Comparison of ENCODE assay signal across 19 cellular contexts in genomic region chr4:24853142-24853541, GRCh38. TPM values are rescaled to one million over a fixed set of nuclear protein-coding genes. Genes with fewer than 3 reads are reported as not detected.
DNase-seq lines count a peak whose midpoint lies in the region; ATAC-seq and TF ChIP-seq lines count a peak whose summit lies in the region.
"Had no signal": no experiment of that assay in that cellular context is flagged by ENCODE, and none has a peak within 500 bp of the region (broad histone marks: within the 10 kb centered on the region; RNA-seq: fewer than 3 reads in every experiment).

No MANE protein-coding gene starts in this region.

- TF ChIP-seq POLR2A in esophagus squamous epithelium (IDR thresholded peaks at IDR 0.05) = no peak

- H3K9me2 ChIP-seq in GM23248 (ENCODE audit: insufficient read depth) = no peaks in the 10 kb centered on the region

- H3K79me2 ChIP-seq in GM23248 (ENCODE audit: insufficient read depth) = no peaks in the 10 kb centered on the region

- no peaks in the 10 kb centered on the region for H4K20me1 ChIP-seq in GM23248 (ENCODE audit: insufficient read depth)

- H3K4me1 ChIP-seq in GM23248 (ENCODE audit: insufficient read depth) (peaks cover 48% of the 10 kb centered on the region), esophagus squamous epithelium (peaks cover 0 to 59% (median 24%) of the 10 kb centered on the region in 3 donors), SJCRH30 (peaks cover 3% of the 10 kb centered on the region; the same call in 1 of the 2 replicates)
- H3K4me1 ChIP-seq: breast epithelium had no signal

- H2AFZ ChIP-seq in GM23248 = no peak overlapping the region

- no peak for ATAC-seq in HG03097 (IDR thresholded peaks at IDR 0.05; ENCODE audit: low FRiP score, unreplicated experiment)
- ATAC-seq: Panc1, right cardiac atrium had no signal

- H3K27me3 ChIP-seq in GM23248 (replicated peaks; ENCODE audit: insufficient read depth) (no peaks in the 10 kb centered on the region), esophagus squamous epithelium (no peaks in the 10 kb centered on the region), SJCRH30 (no peaks in the 10 kb centered on the region)
- H3K27me3 ChIP-seq: breast epithelium had no signal

- no peak overlapping the region for H3K9ac ChIP-seq in GM23248

- H3K4me3 ChIP-seq in GM23248 = no peak overlapping the region
- no peak overlapping the region for H3K4me3 ChIP-seq in esophagus squamous epithelium
- H3K4me3 ChIP-seq in SJCRH30 = no peak overlapping the region
- H3K4me3 ChIP-seq: breast epithelium had no signal

- H3K27ac ChIP-seq in GM23248 (no peak overlapping the region), esophagus squamous epithelium (peak overlapping the region in 3 of 4 donors; percentile 20 to 62 (median 30)), SJCRH30 (no peak overlapping the region)
- H3K27ac ChIP-seq: breast epithelium had no signal

- in situ Hi-C loops in GM23248 (cut with MboI) = no loop called here

- H3K9me3 ChIP-seq in GM23248 (ENCODE audit: low read depth) (no peaks in the 10 kb centered on the region), esophagus squamous epithelium (no peaks in the 10 kb centered on the region), SJCRH30 (replicated peaks) (no peaks in the 10 kb centered on the region)
- H3K9me3 ChIP-seq: breast epithelium had no signal

- no peak for DNase-seq in GM23248
- DNase-seq in RPMI7951 (ENCODE audit: low read depth) = peak; percentile 43
- no peak for DNase-seq in esophagus squamous epithelium (lab: John Stamatoyannopoulos, UW)
- peak; percentile 26 for DNase-seq in pulmonary artery endothelial cell (ENCODE audit: low read depth, low spot score)
- DNase-seq in SJCRH30 = no peak
- no peak for DNase-seq in NCI-H345 (lab: John Stamatoyannopoulos, UW)
- DNase-seq in GM19238 (ENCODE audit: insufficient read length, low spot score) = no peak
- DNase-seq: activated CD4-positive, alpha-beta T cell treated with anti-CD3 and anti-CD28 coated beads for 48 hours; activated naive CD4-positive, alpha-beta T cell treated with anti-CD3 and anti-CD28 coated beads for 36 hours; COR-L47; hippocampal formation; kidney; NCI-H2107; NCI-H748 treated with DMSO at 0.1 percent for 48 hours; nephron progenitor cell; right cardiac atrium had no signal

- H3K36me3 ChIP-seq in GM23248 (ENCODE audit: low read depth) (no peaks in the 10 kb centered on the region), esophagus squamous epithelium (no peaks in the 10 kb centered on the region), SJCRH30 (no peaks in the 10 kb centered on the region)
- H3K36me3 ChIP-seq: breast epithelium had no signal

- 86 to 91% methylated on average over 5 of the region's 5 CpGs for WGBS in GM23248 (ENCODE audit: low coverage in 1 of 2, low lambda C conversion rate in 2 of 2, missing lambda C conversion rate in 2 of 2), 2 experiments
- 76 to 77% methylated on average over 5 of the region's 5 CpGs for WGBS in esophagus squamous epithelium, 2 donors

- peak overlapping the region; percentile 62 for H3K4me2 ChIP-seq in GM23248 (ENCODE audit: unreplicated experiment)

- H3F3A ChIP-seq in GM23248 (ENCODE audit: insufficient read depth) = peaks cover 41% of the 10 kb centered on the region

- TF ChIP-seq CTCF in esophagus squamous epithelium (IDR thresholded peaks at IDR 0.05) = no peak

- intact Hi-C loops in esophagus squamous epithelium (cut with DNase I) = no loop called here

RNA-seq across cellular contexts. Expression of gene SOD3, which starts 57.8 kb away (rescaled TPM):
- 3.8 and 8.2 TPM in 2 replicates for total RNA-seq in GM23248 (2014; rRNA removed; shearing (Covaris generic))
- 9.2 and 10.1 TPM in 2 replicates for polyA plus RNA-seq in GM23248 (2016; fragmentation: Nextera tagmentation; extraction: Ambion mirVana)
- 1.2 and 1.9 TPM in 2 replicates for total RNA-seq in RPMI7951 (2014; rRNA removed; shearing (Covaris generic))
- total RNA-seq in esophagus squamous epithelium (100 to 1,000 TPM in 1 of 4 donors, 10 to 100 TPM in 2, 1 to 10 TPM in 1; 5.0 to 120 (median 25.2) TPM), pulmonary artery endothelial cell (not detected in 2 replicates)
- total RNA-seq in SJCRH30 (2014; rRNA removed; shearing (Covaris generic)) = not detected in 2 replicates
- total RNA-seq: activated naive CD4-positive, alpha-beta T cell treated with anti-CD3 and anti-CD28 coated beads for 36 hours had no signal

RNA-seq across cellular contexts. Expression of gene CCDC149, which starts 59.7 kb away (rescaled TPM):
- total RNA-seq in GM23248 (2014; rRNA removed; shearing (Covaris generic)) = 5.8 and 6.1 TPM in 2 replicates
- 8.3 and 9.7 TPM in 2 replicates for polyA plus RNA-seq in GM23248 (2016; fragmentation: Nextera tagmentation; extraction: Ambion mirVana)
- 4.1 and 4.3 TPM in 2 replicates for total RNA-seq in RPMI7951 (2014; rRNA removed; shearing (Covaris generic))
- total RNA-seq in esophagus squamous epithelium (10 to 100 TPM in 1 of 4 donors, 1 to 10 TPM in 2, under 1 TPM in 1; 0.91 to 13.9 (median 5.7) TPM), pulmonary artery endothelial cell (6.8 and 11.1 TPM in 2 replicates)
- total RNA-seq in SJCRH30 (2014; rRNA removed; shearing (Covaris generic)) = 0.91 and 1.1 TPM in 2 replicates
- total RNA-seq: activated naive CD4-positive, alpha-beta T cell treated with anti-CD3 and anti-CD28 coated beads for 36 hours had no signal

Comparison
In these comparisons a context has a peak if more than half of its experiments do, and no peak if none do; other contexts are left out.
1. DNase-seq: peak in RPMI7951 (single experiment) and pulmonary artery endothelial cell (single experiment); none in GM23248 (single experiment), esophagus squamous epithelium (single experiment), SJCRH30 (0 of 2), NCI-H345 (single experiment) and GM19238 (single experiment).
2. H3K27ac ChIP-seq: peak in esophagus squamous epithelium (3 of 4); none in GM23248 (single experiment) and SJCRH30 (single experiment).